8 cellular contexts compared by ENCODE assay signal in genomic region chr1:155051777-155052398, GRCh38. TPM values are rescaled to one million over a fixed set of nuclear protein-coding genes. Genes with fewer than 3 reads are reported as not detected.
DNase-seq lines count a peak whose midpoint lies in the region; ATAC-seq and TF ChIP-seq lines count a peak whose summit lies in the region.

No MANE protein-coding gene starts in this region.

- H3K27me3 ChIP-seq in HUES6 (ENCODE audit: control insufficient read depth, insufficient read depth, low read length) (peaks cover 20% of the 10 kb centered on the region), ascending aorta (no peaks in the 10 kb centered on the region), right cardiac atrium (ENCODE audit: control insufficient read depth, insufficient read depth) (no peaks in the 10 kb centered on the region)

- H3K4me3 ChIP-seq in GM08714 (ENCODE audit: low read length) = peak overlapping the region; percentile 81
- peak overlapping the region; percentile 88 for H3K4me3 ChIP-seq in HUES6 (ENCODE audit: low read depth, low read length)
- peak overlapping the region; percentile 69 to 80 for H3K4me3 ChIP-seq in ascending aorta
- H3K4me3 ChIP-seq in right cardiac atrium (ENCODE audit: low read length) = peak overlapping the region; percentile 83

- DNase-seq in SW480 (ENCODE audit: low spot score) (peak; percentile 22), ascending aorta (ENCODE audit: low spot score in 2 of 2) (peak in 1 of 2 donors; percentile 81), right cardiac atrium (peak; percentile 85 to 91 (median 90)), putamen (ENCODE audit: low spot score) (peak; percentile 48)

- peaks cover 3% of the 10 kb centered on the region; the same call in 1 of the 2 replicates for H3K36me3 ChIP-seq in HUES6 (ENCODE audit: control insufficient read depth, insufficient read depth, low read length)
- peaks cover 13 to 26% of the 10 kb centered on the region in 2 donors for H3K36me3 ChIP-seq in ascending aorta

- intact Hi-C loops in ascending aorta (cut with DNase I) (loop anchor here (2.0 to 5.0 kb wide), 4 partner anchors 33 to 495 kb away; partner anchors contain the start of genes CKS1B, UBE2Q1 and ZBTB7B), right cardiac atrium (cut with DNase I) (no loop called here)

- peak overlapping the region; percentile 30 for H3K9ac ChIP-seq in HUES6 (ENCODE audit: low read length)

- ATAC-seq in right cardiac atrium = peak; percentile 64 to 82
- no peak for ATAC-seq in GM21717 (IDR thresholded peaks at IDR 0.05; ENCODE audit: unreplicated experiment)
- ATAC-seq in HG02870 (IDR thresholded peaks at IDR 0.05; ENCODE audit: unreplicated experiment) = no peak

- H3K9me3 ChIP-seq in HUES6 (ENCODE audit: control insufficient read depth, insufficient read depth, low read depth, low read length) (no peaks in the 10 kb centered on the region), ascending aorta (no peaks in the 10 kb centered on the region), right cardiac atrium (ENCODE audit: control insufficient read depth, low read length) (no peaks in the 10 kb centered on the region)

- no peak overlapping the region for H3K27ac ChIP-seq in HUES6 (ENCODE audit: low read depth, low read length)
- H3K27ac ChIP-seq in ascending aorta = peak overlapping the region; percentile 83 to 86
- peak overlapping the region; percentile 95 for H3K27ac ChIP-seq in right cardiac atrium (ENCODE audit: low read length)

- TF ChIP-seq CTCF in ascending aorta (IDR thresholded peaks at IDR 0.05) = no peak

- peaks cover 28% of the 10 kb centered on the region for H3K4me1 ChIP-seq in HUES6 (ENCODE audit: control insufficient read depth, insufficient read depth, low read length)
- H3K4me1 ChIP-seq in ascending aorta = peaks cover 0 to 20% of the 10 kb centered on the region in 2 donors
- peaks cover 3% of the 10 kb centered on the region for H3K4me1 ChIP-seq in right cardiac atrium (ENCODE audit: control insufficient read depth, insufficient read depth, low read length)

- 3% methylated on average over 27 of the region's 27 CpGs for WGBS in right cardiac atrium

RNA-seq across cellular contexts. Expression of gene ADAM15, which starts 0.8 kb away (rescaled TPM):
- total RNA-seq in ascending aorta (610 TPM), right cardiac atrium (100 to 1,000 TPM in 1 of 4 donors, 10 to 100 TPM in 3; 51.2 to 106 (median 63.6) TPM)
- 68.4 TPM for polyA plus RNA-seq in right cardiac atrium

RNA-seq across cellular contexts. Expression of gene EFNA4, which starts 11.7 kb away (rescaled TPM):
- 11.2 TPM for total RNA-seq in ascending aorta
- total RNA-seq in right cardiac atrium = 1 to 10 TPM; 3.3 to 4.2 (median 3.7) TPM
- 3.0 TPM for polyA plus RNA-seq in right cardiac atrium

RNA-seq across cellular contexts. Expression of gene DCST1, which starts 18.3 kb away (rescaled TPM):
- total RNA-seq in ascending aorta = not detected
- total RNA-seq in right cardiac atrium = not detected
- polyA plus RNA-seq in right cardiac atrium = not detected

RNA-seq across cellular contexts. Expression of gene DCST2, which starts 18.3 kb away (rescaled TPM):
- total RNA-seq in ascending aorta (0.64 TPM), right cardiac atrium (under 1 TPM in 3 of 4 donors, not detected in 1; 0.25 to 0.33 (median 0.32) TPM)
- 0.23 TPM for polyA plus RNA-seq in right cardiac atrium

RNA-seq across cellular contexts. Expression of gene EFNA3, which starts 26.7 kb away (rescaled TPM):
- total RNA-seq in ascending aorta = 1.5 TPM
- total RNA-seq in right cardiac atrium = 1 to 10 TPM in 3 of 4 donors, under 1 TPM in 1; 0.78 to 1.9 (median 1.2) TPM
- polyA plus RNA-seq in right cardiac atrium = 1.1 TPM

Comparison
In these comparisons a context has a peak if more than half of its experiments do, and no peak if none do; other contexts are left out.
1. ATAC-seq: peak in right cardiac atrium (2 of 2); none in GM21717 (single experiment) and HG02870 (single experiment).
2. Peak in every context shown above with its lines, with median percentiles within 50 percentile points of each other: H3K4me3 ChIP-seq.